In the genomic region with DNA sequence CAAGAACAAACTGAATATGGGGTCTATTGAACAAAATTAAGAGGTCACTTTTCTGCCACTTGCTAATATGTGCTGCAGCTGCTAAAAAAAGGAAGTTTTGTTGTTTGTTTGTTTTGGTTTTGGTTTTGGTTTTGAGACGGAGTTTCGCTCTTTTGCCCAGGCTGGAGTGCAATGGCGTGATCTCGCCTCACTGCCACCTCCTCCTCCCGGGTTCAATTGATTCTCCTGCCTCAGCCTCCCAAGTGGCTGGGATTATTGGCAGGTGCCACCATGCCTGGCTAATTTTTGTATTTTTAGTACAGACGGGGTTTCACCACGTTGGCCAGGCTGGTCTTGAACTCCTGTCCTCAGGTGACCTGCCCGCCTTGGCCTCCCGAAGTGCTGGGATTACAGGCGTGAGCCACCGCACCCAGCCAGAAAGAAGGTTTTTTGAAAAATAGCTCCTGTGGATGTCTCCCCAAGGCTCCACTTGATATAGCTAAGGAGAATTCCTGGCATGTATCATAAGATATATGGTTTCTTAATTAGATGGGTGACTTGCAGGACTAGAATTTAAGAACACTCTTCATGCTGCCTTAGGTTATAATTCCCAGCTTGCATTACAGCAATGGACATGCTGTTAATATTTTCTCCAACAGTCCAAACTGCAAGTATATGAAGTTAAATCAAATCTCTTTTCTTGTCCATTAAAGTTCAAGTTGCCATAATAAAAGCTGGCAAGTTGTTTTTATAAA, we compare ENCODE assay signal across 1 cellular context.
TF ChIP-seq lines count a peak whose summit lies in the region.

No MANE protein-coding gene starts in this region.

TF ChIP-seq in SK-N-SH, 30 proteins besides CTCF, POLR2A, EP300 and RAD21 (continued from another document):
- TF ChIP-seq REST (IDR thresholded peaks at IDR 0.05; ENCODE audit: low read depth, low read length) (no peak), FOXJ3 (CRISPR knock-in tag; IDR thresholded peaks at IDR 0.05) (no peak), SIN3A (IDR thresholded peaks at IDR 0.05; ENCODE audit: borderline replicate concordance, low read depth, low read length) (no peak), GABPA (IDR thresholded peaks at IDR 0.05; ENCODE audit: low read depth) (no peak), NRF1 (IDR thresholded peaks at IDR 0.05; ENCODE audit: low read depth, low read length) (no peak)
